8 cellular contexts compared by ENCODE assay signal in genomic region chr19:41324921-41325639, GRCh38. TPM values are rescaled to one million over a fixed set of nuclear protein-coding genes. Genes with fewer than 3 reads are reported as not detected.
DNase-seq lines count a peak whose midpoint lies in the region; ATAC-seq lines count a peak whose summit lies in the region.

No MANE protein-coding gene starts in this region.

- H3K4me3 ChIP-seq in ACC112 (ENCODE audit: low read depth, low read length), result no peak overlapping the region

- peak; percentile 82 for DNase-seq in HCEC 1CT
- no peak for DNase-seq in activated naive CD4-positive, alpha-beta T cell treated with anti-CD3 and anti-CD28 coated beads, Interleukin-2, amount 50 U/mL, for 72 hours (ENCODE audit: low spot score in 2 of 2)
- DNase-seq in left ventricle myocardium superior, result peak; percentile 85
- peak; percentile 55 for DNase-seq in renal cortical epithelial cell (ENCODE audit: low read depth)
- no peak for DNase-seq in effector CD4-positive, alpha-beta T cell

- 0 out of 2 replicates have a peak, but pooled peaks cover 5% of the 10 kb centered on the region for H3K36me3 ChIP-seq in ACC112 (ENCODE audit: insufficient read depth, low read length)

- no peaks in the 10 kb centered on the region for H3K9me3 Mint-ChIP-seq in activated naive CD4-positive, alpha-beta T cell treated with anti-CD3 and anti-CD28 coated beads, Interleukin-2, amount 50 U/mL, for 72 hours

- peak overlapping the region; percentile 95 to 96 for H3K27ac Mint-ChIP-seq in activated naive CD4-positive, alpha-beta T cell treated with anti-CD3 and anti-CD28 coated beads, Interleukin-2, amount 50 U/mL, for 72 hours

- intact Hi-C loops in left ventricle myocardium superior (cut with micrococcal nuclease), result no loop called here

- peaks cover 0 to 26% of the 10 kb centered on the region in 2 donors for H3K36me3 Mint-ChIP-seq in activated naive CD4-positive, alpha-beta T cell treated with anti-CD3 and anti-CD28 coated beads, Interleukin-2, amount 50 U/mL, for 72 hours

- H3K27me3 ChIP-seq in ACC112 (ENCODE audit: insufficient read depth, low read length), result no peaks in the 10 kb centered on the region

- H3K4me1 ChIP-seq in ACC112 (ENCODE audit: control insufficient read depth, insufficient read depth, low read length, unreplicated experiment), result peaks cover 61% of the 10 kb centered on the region

- peak overlapping the region; percentile 100 for H3K27ac ChIP-seq in ACC112 (ENCODE audit: low read depth, low read length)

- H2AFZ ChIP-seq in ACC112 (ENCODE audit: low read length, unreplicated experiment), result no peak overlapping the region

- no peak for ATAC-seq in activated naive CD4-positive, alpha-beta T cell treated with anti-CD3 and anti-CD28 coated beads, Interleukin-2, amount 50 U/mL, for 72 hours
- ATAC-seq in left ventricle myocardium superior (peak; percentile 58), HG03442 (IDR thresholded peaks at IDR 0.05; ENCODE audit: unreplicated experiment) (no peak), GM21360 (IDR thresholded peaks at IDR 0.05; ENCODE audit: unreplicated experiment) (no peak)

- peaks cover 2% of the 10 kb centered on the region for H3K79me2 ChIP-seq in ACC112 (ENCODE audit: control insufficient read depth, insufficient read depth, low read length, unreplicated experiment)

RNA-seq across cellular contexts. Expression of gene CCDC97, which starts 15.1 kb away (rescaled TPM):
- 10 to 100 TPM; 24.7 to 43.1 TPM for total RNA-seq in activated naive CD4-positive, alpha-beta T cell treated with anti-CD3 and anti-CD28 coated beads, Interleukin-2, amount 50 U/mL, for 72 hours
- total RNA-seq in left ventricle myocardium superior, result 15.9 TPM
- total RNA-seq in renal cortical epithelial cell, result 5.2 and 15.0 TPM in 2 replicates

RNA-seq across cellular contexts. Expression of gene TGFB1, which starts 28.6 kb away (rescaled TPM):
- total RNA-seq in activated naive CD4-positive, alpha-beta T cell treated with anti-CD3 and anti-CD28 coated beads, Interleukin-2, amount 50 U/mL, for 72 hours, result 100 to 1,000 TPM in 1 of 2 donors, 10 to 100 TPM in 1; 73.4 to 126 TPM
- 13.2 TPM for total RNA-seq in left ventricle myocardium superior
- total RNA-seq in renal cortical epithelial cell, result 4.9 and 44.8 TPM in 2 replicates

RNA-seq across cellular contexts. Expression of gene B9D2, which starts 38.9 kb away (rescaled TPM):
- total RNA-seq in activated naive CD4-positive, alpha-beta T cell treated with anti-CD3 and anti-CD28 coated beads, Interleukin-2, amount 50 U/mL, for 72 hours, result 1 to 10 TPM; 4.7 to 7.8 TPM
- 3.7 TPM for total RNA-seq in left ventricle myocardium superior
- total RNA-seq in renal cortical epithelial cell, result 7.4 and 10.1 TPM in 2 replicates

RNA-seq across cellular contexts. Expression of gene TMEM91, which starts 51.3 kb away (rescaled TPM):
- total RNA-seq in activated naive CD4-positive, alpha-beta T cell treated with anti-CD3 and anti-CD28 coated beads, Interleukin-2, amount 50 U/mL, for 72 hours, result 10 to 100 TPM in 1 of 2 donors, 1 to 10 TPM in 1; 8.2 to 11.0 TPM
- total RNA-seq in left ventricle myocardium superior (3.6 TPM), renal cortical epithelial cell (3.0 and 9.0 TPM in 2 replicates)

Comparison
In these comparisons a context has a peak if more than half of its experiments do, and no peak if none do; other contexts are left out.
1. DNase-seq: peak in HCEC 1CT (single experiment), left ventricle myocardium superior (single experiment) and renal cortical epithelial cell (single experiment); none in activated naive CD4-positive, alpha-beta T cell treated with anti-CD3 and anti-CD28 coated beads, Interleukin-2, amount 50 U/mL, for 72 hours (0 of 2) and effector CD4-positive, alpha-beta T cell (single experiment).